In genomic region chr7:94323872-94324271, GRCh38 we compare ENCODE assay signal across 19 cellular contexts.
DNase-seq lines count a peak whose midpoint lies in the region; ATAC-seq and TF ChIP-seq lines count a peak whose summit lies in the region.
"Had no signal": no experiment of that assay in that cellular context is flagged by ENCODE, and none has a peak within 500 bp of the region (broad histone marks: within the 10 kb centered on the region; RNA-seq: fewer than 3 reads in every experiment).

No MANE protein-coding gene starts in this region.

- ATAC-seq in heart right ventricle (peak in 2 of 8 donors; percentile 42 to 44), Right ventricle myocardium superior (ENCODE audit: poor library complexity) (no peak)
- ATAC-seq: CD8-positive, alpha-beta T cell had no signal

- 65 to 73% methylated on average over 4 of the region's 4 CpGs for WGBS in heart right ventricle, 2 donors
- 80% methylated on average over 4 of the region's 4 CpGs for WGBS in esophagus muscularis mucosa

- no peak overlapping the region for H3K4me3 Mint-ChIP-seq in nephron
- H3K4me3 Mint-ChIP-seq: CD8-positive, alpha-beta T cell; H9 had no signal

- TF ChIP-seq EP300 in esophagus muscularis mucosa (IDR thresholded peaks at IDR 0.05) = no peak

- DNase-seq in heart right ventricle = no peak
- no peak for DNase-seq in Right ventricle myocardium superior
- no peak for DNase-seq in fibroblast of lung (ENCODE audit: low read depth in 2 of 2)
- no peak for DNase-seq in uterus
- DNase-seq in OCI-M2 (lab: John Stamatoyannopoulos, UW; ENCODE audit: unreplicated experiment) = no peak
- DNase-seq in esophagus muscularis mucosa (ENCODE audit: extremely low spot score) = no peak
- DNase-seq in SJCRH30 = no peak
- DNase-seq: BE2C; CD8-positive, alpha-beta T cell; DND-41; GF-D8; H9; Karpas-422; MM.1S; NCI-H1105; NCI-H1694 treated with DMSO at 0.1 percent for 48 hours; NCI-H446; PC-9 had no signal

- H3K4me3 ChIP-seq in heart right ventricle (no peak overlapping the region), fibroblast of lung (replicated peaks in 1 of 4; ENCODE audit: control extremely low read depth in 1 of 4, insufficient read depth in 1 of 4, low read depth in 3 of 4, low read length in 4 of 4) (peak overlapping the region in 1 of 4 experiments; percentile 12), uterus (no peak overlapping the region), esophagus muscularis mucosa (no peak overlapping the region), SJCRH30 (no peak overlapping the region)
- H3K4me3 ChIP-seq: PC-9 had no signal

- H3K9me3 Mint-ChIP-seq in nephron = peaks cover 29% of the 10 kb centered on the region

- H3K36me3 Mint-ChIP-seq in nephron (ENCODE audit: low read depth) = peaks cover 14% of the 10 kb centered on the region
- H3K36me3 Mint-ChIP-seq: CD8-positive, alpha-beta T cell had no signal

- H3K27ac Mint-ChIP-seq in nephron = peak overlapping the region; percentile 71 to 91 (median 89)
- H3K27ac Mint-ChIP-seq: CD8-positive, alpha-beta T cell had no signal

- peak overlapping the region; percentile 7 for H2AFZ ChIP-seq in fibroblast of lung (ENCODE audit: low read length)
- H2AFZ ChIP-seq: PC-9 had no signal

- no peaks in the 10 kb centered on the region for H3K27me3 Mint-ChIP-seq in nephron (ENCODE audit: low read depth)

- TF ChIP-seq CTCF in heart right ventricle (IDR thresholded peaks at IDR 0.05) (no peak), fibroblast of lung (conservative IDR thresholded peaks at IDR 0.05 in 1 of 2, IDR thresholded peaks at IDR 0.05 in 1 of 2; ENCODE audit: low read depth in 1 of 2, low read length in 2 of 2) (no peak), nephron (IDR thresholded peaks at IDR 0.05; ENCODE audit: unreplicated experiment in 3 of 3) (no peak), uterus (IDR thresholded peaks at IDR 0.05) (no peak), esophagus muscularis mucosa (IDR thresholded peaks at IDR 0.05) (no peak)

- H3K9ac ChIP-seq in fibroblast of lung (ENCODE audit: insufficient read depth, low read length) = no peak overlapping the region

- H3K27ac ChIP-seq in heart right ventricle (peak overlapping the region in 8 of 10 donors; percentile 23 to 71 (median 50)), fibroblast of lung (ENCODE audit: insufficient read depth, low read length) (no peak overlapping the region), uterus (peak overlapping the region; percentile 69 to 74), esophagus muscularis mucosa (replicated peaks in 1 of 4) (peak overlapping the region in 1 of 4 donors; percentile 28), SJCRH30 (no peak overlapping the region)
- H3K27ac ChIP-seq: PC-9 had no signal

- peaks cover 40% of the 10 kb centered on the region for H3K4me1 Mint-ChIP-seq in nephron
- H3K4me1 Mint-ChIP-seq: H9 had no signal

- no peak overlapping the region for H3K4me2 ChIP-seq in fibroblast of lung (ENCODE audit: extremely low read depth, insufficient read depth, low read length)
- H3K4me2 ChIP-seq: PC-9 had no signal

- H3K36me3 ChIP-seq in heart right ventricle = no peaks in the 10 kb centered on the region
- no peaks in the 10 kb centered on the region for H3K36me3 ChIP-seq in fibroblast of lung (ENCODE audit: control insufficient read depth, insufficient read depth, low read length)
- no peaks in the 10 kb centered on the region for H3K36me3 ChIP-seq in uterus
- no peaks in the 10 kb centered on the region for H3K36me3 ChIP-seq in esophagus muscularis mucosa
- no peaks in the 10 kb centered on the region for H3K36me3 ChIP-seq in SJCRH30
- H3K36me3 ChIP-seq: BE2C had no signal

- TF ChIP-seq POLR2A in uterus (IDR thresholded peaks at IDR 0.05) (no peak), esophagus muscularis mucosa (IDR thresholded peaks at IDR 0.05; ENCODE audit: low read depth) (no peak)

- intact Hi-C loops in heart right ventricle (cut with DNase I) (no loop called here), Right ventricle myocardium superior (cut with DNase I) (no loop called here), uterus (cut with DNase I; ENCODE audit: low total_unique reads) (no loop called here), esophagus muscularis mucosa (cut with DNase I) (no loop called here)

- H3K79me2 ChIP-seq in fibroblast of lung (ENCODE audit: control insufficient read depth, insufficient read depth, low read length) = no peaks in the 10 kb centered on the region

- H3K4me1 ChIP-seq in heart right ventricle = no peaks in the 10 kb centered on the region
- H3K4me1 ChIP-seq in fibroblast of lung (ENCODE audit: control insufficient read depth, extremely low read depth, insufficient read depth, low read length) = no peaks in the 10 kb centered on the region
- no peaks in the 10 kb centered on the region for H3K4me1 ChIP-seq in uterus
- no peaks in the 10 kb centered on the region for H3K4me1 ChIP-seq in esophagus muscularis mucosa
- peaks cover 5% of the 10 kb centered on the region; the same call in 1 of the 2 replicates for H3K4me1 ChIP-seq in SJCRH30
- H3K4me1 ChIP-seq: BE2C had no signal

- H4K20me1 ChIP-seq in fibroblast of lung (ENCODE audit: control insufficient read depth, extremely low read depth, insufficient read depth, low read length) = no peaks in the 10 kb centered on the region

- H3K9me3 ChIP-seq in heart right ventricle (peaks cover 0 to 21% (median 4%) of the 10 kb centered on the region in 11 donors), fibroblast of lung (ENCODE audit: control insufficient read depth, insufficient read depth, low read depth, low read length) (no peaks in the 10 kb centered on the region), uterus (no peaks in the 10 kb centered on the region), esophagus muscularis mucosa (peaks cover 0 to 8% (median 0%) of the 10 kb centered on the region in 4 donors), SJCRH30 (replicated peaks) (no peaks in the 10 kb centered on the region)
- H3K9me3 ChIP-seq: BE2C had no signal

- no peaks in the 10 kb centered on the region for H3K27me3 ChIP-seq in heart right ventricle
- H3K27me3 ChIP-seq in fibroblast of lung (ENCODE audit: control insufficient read depth, insufficient read depth, low read length) = no peaks in the 10 kb centered on the region
- H3K27me3 ChIP-seq in uterus = no peaks in the 10 kb centered on the region
- H3K27me3 ChIP-seq in esophagus muscularis mucosa = no peaks in the 10 kb centered on the region
- no peaks in the 10 kb centered on the region for H3K27me3 ChIP-seq in SJCRH30
- H3K27me3 ChIP-seq: BE2C had no signal

Comparison
In these comparisons a context has a peak if more than half of its experiments do, and no peak if none do; other contexts are left out.
1. H3K27ac ChIP-seq: peak in heart right ventricle (8 of 10) and uterus (2 of 2); none in fibroblast of lung (single experiment) and SJCRH30 (single experiment).